In genomic region chr9:120935383-120935857, GRCh38 we compare ENCODE assay signal across 8 cellular contexts. TPM values are rescaled to one million over a fixed set of nuclear protein-coding genes. Genes with fewer than 3 reads are reported as not detected.
DNase-seq lines count a peak whose midpoint lies in the region; ATAC-seq and TF ChIP-seq lines count a peak whose summit lies in the region.

No MANE protein-coding gene starts in this region.

- intact Hi-C loops in OCI-LY7 (cut with micrococcal nuclease; ENCODE audit: unreplicated experiment), result no loop called here

- CTCF ChIA-PET in CD8-positive, alpha-beta memory T cell (lab: Charles Lee), result interaction anchor here (0.9 to 20.8 kb wide), 14 partner anchors 8 to 142 kb away, joined by 3 to 363 read pairs (median 8); partner anchors contain the start of genes FBXW2, PHF19 and TRAF1
- CTCF ChIA-PET in OCI-LY7 (lab: Charles Lee; ENCODE audit: unreplicated experiment), result interaction anchor here (1.0 kb wide), 1 partner anchor 45 kb away, joined by 4 read pairs; no protein-coding TSS in a partner anchor

- H3K36me3 ChIP-seq in CD8-positive, alpha-beta memory T cell (ENCODE audit: insufficient read depth, low read length), result no peaks in the 10 kb centered on the region
- H3K36me3 ChIP-seq in OCI-LY7 (ENCODE audit: insufficient read depth, low read length) (no peaks in the 10 kb centered on the region), brain microvascular endothelial cell (replicated peaks) (no peaks in the 10 kb centered on the region), smooth muscle cell (ENCODE audit: low read depth) (no peaks in the 10 kb centered on the region)

- peaks cover 27% of the 10 kb centered on the region for H3F3A ChIP-seq in smooth muscle cell (ENCODE audit: low read depth)

- in situ Hi-C loops in brain microvascular endothelial cell (cut with HindIII; ENCODE audit: low pct_ligation_motif_present, low sequenced_read_pairs), result no loop called here

- peak overlapping the region; percentile 25 for H3K9ac ChIP-seq in smooth muscle cell (ENCODE audit: low read depth)

- peaks cover 74% of the 10 kb centered on the region for H3K4me1 ChIP-seq in CD8-positive, alpha-beta memory T cell (ENCODE audit: insufficient read depth, low read length)
- H3K4me1 ChIP-seq in OCI-LY7 (ENCODE audit: insufficient read depth, low read length, poor library complexity, severe bottlenecking) (peaks cover 88% of the 10 kb centered on the region), smooth muscle cell (ENCODE audit: low read depth) (peaks cover 6% of the 10 kb centered on the region)

- POLR2A ChIA-PET in CD8-positive, alpha-beta memory T cell (lab: Charles Lee), result interaction anchor here (1.0 to 2.1 kb wide), 9 partner anchors 13 to 67 kb away, joined by 3 to 12 read pairs (median 7); no protein-coding TSS in a partner anchor
- POLR2A ChIA-PET in OCI-LY7 (lab: Charles Lee), result interaction anchor here (0.6 to 21.2 kb wide), 7 partner anchors 11 to 141 kb away, joined by 3 to 372 read pairs (median 7); no protein-coding TSS in a partner anchor

- no peaks in the 10 kb centered on the region for H3K27me3 ChIP-seq in CD8-positive, alpha-beta memory T cell (ENCODE audit: insufficient read depth, low read length, poor library complexity, severe bottlenecking)
- H3K27me3 ChIP-seq in brain microvascular endothelial cell (replicated peaks) (no peaks in the 10 kb centered on the region), smooth muscle cell (ENCODE audit: low read depth) (no peaks in the 10 kb centered on the region)

- H3K4me3 Mint-ChIP-seq in CD8-positive, alpha-beta memory T cell, result peak overlapping the region; percentile 3 to 85 (median 60)
- peak overlapping the region; percentile 47 to 76 (median 71) for H3K4me3 Mint-ChIP-seq in immature natural killer cell

- BruUV-seq in OCI-LY7 (replicated peaks; lab: Mats Ljungman, UMichigan), result TSS peak; percentile 68

- H3K9me3 ChIP-seq in CD8-positive, alpha-beta memory T cell (ENCODE audit: low read length), result no peaks in the 10 kb centered on the region
- H3K9me3 ChIP-seq in OCI-LY7 (ENCODE audit: low read length) (no peaks in the 10 kb centered on the region), smooth muscle cell (replicated peaks; ENCODE audit: low read depth) (no peaks in the 10 kb centered on the region)

- H3K27ac Mint-ChIP-seq in CD8-positive, alpha-beta memory T cell, result peak overlapping the region; percentile 88 to 96 (median 92)
- peak overlapping the region; percentile 45 to 76 (median 70) for H3K27ac Mint-ChIP-seq in immature natural killer cell

- H3K4me3 ChIP-seq in CD8-positive, alpha-beta memory T cell (ENCODE audit: low read length), result peak overlapping the region; percentile 10
- H3K4me3 ChIP-seq in OCI-LY7 (ENCODE audit: low read depth, low read length, poor library complexity, severe bottlenecking) (peak overlapping the region; percentile 49), brain microvascular endothelial cell (ENCODE audit: low read depth, low read length) (no peak overlapping the region), smooth muscle cell (no peak overlapping the region)

- H3K36me3 Mint-ChIP-seq in CD8-positive, alpha-beta memory T cell, result no peaks in the 10 kb centered on the region
- H3K36me3 Mint-ChIP-seq in immature natural killer cell, result no peaks in the 10 kb centered on the region

- TF ChIP-seq CTCF in OCI-LY7 (conservative IDR thresholded peaks at IDR 0.05; ENCODE audit: low read length) (no peak), brain microvascular endothelial cell (IDR thresholded peaks at IDR 0.05; ENCODE audit: low read depth, low read length, missing control alignments) (no peak), smooth muscle cell (IDR thresholded peaks at IDR 0.05; ENCODE audit: borderline replicate concordance, insufficient read depth, poor library complexity, severe bottlenecking) (no peak)

- no peak for DNase-seq in CD8-positive, alpha-beta memory T cell
- DNase-seq in HUDEP-2 (lab: John Stamatoyannopoulos, UW; ENCODE audit: unreplicated experiment in 76 of 76) (peak; percentile 29 to 96 (median 87)), OCI-LY7 (ENCODE audit: low spot score) (peak; percentile 44), brain microvascular endothelial cell (peak; percentile 92), immature natural killer cell (no peak), smooth muscle cell (lab: John Stamatoyannopoulos, UW; ENCODE audit: unreplicated experiment) (peak; percentile 88)
- DNase-seq in effector CD4-positive, alpha-beta T cell, result no peak

- no peaks in the 10 kb centered on the region for H3K27me3 Mint-ChIP-seq in CD8-positive, alpha-beta memory T cell
- peaks cover 0 to 7% (median 2%) of the 10 kb centered on the region in 3 donors for H3K27me3 Mint-ChIP-seq in immature natural killer cell (ENCODE audit: low read depth in 3 of 3)

- H3K79me2 ChIP-seq in OCI-LY7 (ENCODE audit: insufficient read depth, low read depth, low read length), result no peaks in the 10 kb centered on the region
- no peaks in the 10 kb centered on the region for H3K79me2 ChIP-seq in smooth muscle cell (ENCODE audit: low read depth)

- H3K9me3 Mint-ChIP-seq in CD8-positive, alpha-beta memory T cell, result no peaks in the 10 kb centered on the region
- H3K9me3 Mint-ChIP-seq in immature natural killer cell, result no peaks in the 10 kb centered on the region

- H3K4me2 ChIP-seq in OCI-LY7 (ENCODE audit: low read length) (peak overlapping the region; percentile 78), smooth muscle cell (peak overlapping the region; percentile 77)

- H4K20me1 ChIP-seq in OCI-LY7 (ENCODE audit: insufficient read depth, low read length) (no peaks in the 10 kb centered on the region), smooth muscle cell (ENCODE audit: low read depth) (no peaks in the 10 kb centered on the region)

- H2AFZ ChIP-seq in OCI-LY7 (ENCODE audit: low read length) (peak overlapping the region; percentile 47; the same call in 1 of the 2 replicates), smooth muscle cell (ENCODE audit: low read depth) (no peak overlapping the region)

- ATAC-seq in GM18517 (IDR thresholded peaks at IDR 0.05; ENCODE audit: unreplicated experiment), result no peak

- no peaks in the 10 kb centered on the region for H3K9me2 ChIP-seq in OCI-LY7 (ENCODE audit: insufficient read depth, low read length)

- H3K4me1 Mint-ChIP-seq in CD8-positive, alpha-beta memory T cell, result peaks cover 63 to 68% (median 64%) of the 10 kb centered on the region in 3 donors
- H3K4me1 Mint-ChIP-seq in immature natural killer cell, result peaks cover 52 to 60% of the 10 kb centered on the region in 2 donors

- H3K27ac ChIP-seq in CD8-positive, alpha-beta memory T cell (ENCODE audit: low read depth, low read length), result peak overlapping the region; percentile 52
- peak overlapping the region; percentile 96 for H3K27ac ChIP-seq in OCI-LY7 (ENCODE audit: low read depth, low read length, poor library complexity, severe bottlenecking)
- peak overlapping the region; percentile 60 for H3K27ac ChIP-seq in brain microvascular endothelial cell
- H3K27ac ChIP-seq in smooth muscle cell (ENCODE audit: low read depth), result peak overlapping the region; percentile 80

- WGBS in smooth muscle cell (ENCODE audit: low lambda C conversion rate), result 23% methylated on average over 4 of the region's 4 CpGs

RNA-seq across cellular contexts. Expression of gene TRAF1, which starts 8.8 kb away (rescaled TPM):
- total RNA-seq in CD8-positive, alpha-beta memory T cell, result 100 to 1,000 TPM; 316 to 322 TPM
- polyA plus RNA-seq in CD8-positive, alpha-beta memory T cell, result 12.1 TPM
- 23.7 and 24.2 TPM in 2 replicates for total RNA-seq in OCI-LY7 (2014; rRNA removed; shearing (Covaris generic))
- total RNA-seq in OCI-LY7 (2022) (40.3 and 50.5 TPM in 2 replicates), smooth muscle cell (5.4 and 5.9 TPM in 2 replicates)
- polyA plus RNA-seq in immature natural killer cell (1 to 10 TPM in 2 of 3 donors, under 1 TPM in 1; 0.67 to 3.4 (median 1.5) TPM), smooth muscle cell (2.9 and 4.6 TPM in 2 replicates)

RNA-seq across cellular contexts. Expression of gene PHF19, which starts 58.4 kb away (rescaled TPM):
- total RNA-seq in CD8-positive, alpha-beta memory T cell, result 100 to 1,000 TPM; 206 to 214 TPM
- polyA plus RNA-seq in CD8-positive, alpha-beta memory T cell, result 8.3 TPM
- 102 and 108 TPM in 2 replicates for total RNA-seq in OCI-LY7 (2014; rRNA removed; shearing (Covaris generic))
- total RNA-seq in OCI-LY7 (2022), result 211 and 214 TPM in 2 replicates
- polyA plus RNA-seq in immature natural killer cell, result 10 to 100 TPM; 12.1 to 12.9 (median 12.8) TPM
- total RNA-seq in smooth muscle cell, result 18.2 and 19.3 TPM in 2 replicates
- 14.1 and 16.0 TPM in 2 replicates for polyA plus RNA-seq in smooth muscle cell

Comparison
In these comparisons a context has a peak if more than half of its experiments do, and no peak if none do; other contexts are left out.
1. DNase-seq: peak in HUDEP-2 (76 of 76), OCI-LY7 (single experiment), brain microvascular endothelial cell (single experiment) and smooth muscle cell (single experiment); none in CD8-positive, alpha-beta memory T cell (0 of 5), immature natural killer cell (0 of 3) and effector CD4-positive, alpha-beta T cell (single experiment).
2. H3K4me3 ChIP-seq: peak in CD8-positive, alpha-beta memory T cell (single experiment) and OCI-LY7 (single experiment); none in brain microvascular endothelial cell (single experiment) and smooth muscle cell (single experiment).
3. RNA of gene TRAF1, which starts 8.8 kb away (total RNA-seq): 316 to 322 TPM in CD8-positive, alpha-beta memory T cell; 23.7 to 50.5 TPM in OCI-LY7 and 5.4 to 5.9 TPM in smooth muscle cell; every median in the first group is over 4 times any median in the second.
4. Peak in every context shown above with its lines, with median percentiles within 50 percentile points of each other: H3K27ac ChIP-seq.